ENCODE assay signal across 1 cellular context in the genomic region with DNA sequence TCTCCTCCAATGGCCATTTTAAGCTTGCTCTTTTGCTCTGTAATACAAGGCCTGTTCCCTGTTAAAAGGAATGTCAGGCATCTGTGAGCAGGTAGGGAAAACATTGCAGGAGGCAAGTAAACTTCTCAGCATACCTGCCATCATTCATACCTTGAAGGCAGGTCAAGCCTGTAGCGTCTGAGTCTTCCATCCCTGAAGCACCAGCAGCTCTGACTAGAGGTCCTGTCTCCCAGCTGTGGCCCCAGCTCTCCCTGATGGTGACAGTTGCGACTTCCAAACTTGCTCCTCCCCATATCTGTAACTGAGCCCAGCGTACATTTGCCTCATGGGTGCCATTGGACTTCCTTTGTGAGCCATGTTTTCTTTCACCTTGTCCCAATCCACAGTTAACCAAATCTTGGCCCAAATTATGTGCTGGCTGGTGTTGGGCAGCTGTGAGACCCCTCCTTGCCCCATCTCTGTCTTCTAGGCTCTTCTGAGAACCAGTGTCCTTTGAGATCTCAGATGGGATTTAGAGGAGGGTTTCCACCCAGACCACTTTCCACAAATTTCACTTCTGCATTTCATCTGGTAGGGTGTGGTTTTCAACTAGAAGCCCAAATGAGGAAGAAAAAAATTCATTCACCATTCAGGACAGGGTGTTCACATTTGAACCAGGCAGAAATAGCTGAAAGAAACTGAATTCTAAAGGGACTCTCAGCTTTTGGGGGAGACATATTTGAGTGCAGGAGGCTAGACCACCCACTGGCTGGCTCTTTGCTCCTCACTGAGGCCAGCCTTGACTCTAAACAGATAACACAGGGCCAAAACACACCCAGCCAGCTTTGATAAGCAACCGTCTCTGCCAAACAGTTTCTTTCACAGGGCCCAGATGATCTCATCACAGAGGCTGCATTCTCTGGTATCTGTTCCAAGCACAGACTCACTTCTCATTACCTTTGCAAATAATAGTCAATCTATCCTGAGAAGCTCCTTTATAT.
TF ChIP-seq lines count a peak whose summit lies in the region.

No MANE protein-coding gene starts in this region.

TF ChIP-seq in K562, 482 proteins besides CTCF, POLR2A, EP300 and RAD21 (continued from another document and continues in another):
- TF ChIP-seq ZBTB40 (IDR thresholded peaks at IDR 0.05) (no peak), ZBTB40 (CRISPR knock-in tag; IDR thresholded peaks at IDR 0.05) (no peak), TRIM24 (IDR thresholded peaks at IDR 0.05) (peak; percentile 80 to 89), NELFE (IDR thresholded peaks at IDR 0.05; ENCODE audit: insufficient read depth, insufficient read length) (no peak), GTF2B (IDR thresholded peaks at IDR 0.05; ENCODE audit: extremely low read depth, insufficient read length) (no peak), ELK1 (CRISPR knock-in tag; IDR thresholded peaks at IDR 0.05) (no peak), ZNF143 (CRISPR knock-in tag; IDR thresholded peaks at IDR 0.05) (no peak), ESRRB (CRISPR knock-in tag; IDR thresholded peaks at IDR 0.05; ENCODE audit: borderline replicate concordance) (no peak), TGIF2 (CRISPR knock-in tag; IDR thresholded peaks at IDR 0.05) (no peak), CHD7 (IDR thresholded peaks at IDR 0.05; ENCODE audit: low read depth, low read length) (no peak), JUN (IDR thresholded peaks at IDR 0.05; ENCODE audit: borderline replicate concordance, low read depth, low read length) (peak; percentile 76), JUN (CRISPR knock-in tag; IDR thresholded peaks at IDR 0.05; ENCODE audit: borderline replicate concordance) (no peak), FUS (optimal IDR thresholded peaks at IDR 0.05; ENCODE audit: low read depth, low read length) (no peak), POLR3A (IDR thresholded peaks at IDR 0.05; ENCODE audit: borderline replicate concordance, extremely low read depth, insufficient read depth, insufficient read length) (no peak), SRSF3 (IDR thresholded peaks at IDR 0.05; ENCODE audit: insufficient read depth, low read length) (no peak)
- TF ChIP-seq, protein P1, sequence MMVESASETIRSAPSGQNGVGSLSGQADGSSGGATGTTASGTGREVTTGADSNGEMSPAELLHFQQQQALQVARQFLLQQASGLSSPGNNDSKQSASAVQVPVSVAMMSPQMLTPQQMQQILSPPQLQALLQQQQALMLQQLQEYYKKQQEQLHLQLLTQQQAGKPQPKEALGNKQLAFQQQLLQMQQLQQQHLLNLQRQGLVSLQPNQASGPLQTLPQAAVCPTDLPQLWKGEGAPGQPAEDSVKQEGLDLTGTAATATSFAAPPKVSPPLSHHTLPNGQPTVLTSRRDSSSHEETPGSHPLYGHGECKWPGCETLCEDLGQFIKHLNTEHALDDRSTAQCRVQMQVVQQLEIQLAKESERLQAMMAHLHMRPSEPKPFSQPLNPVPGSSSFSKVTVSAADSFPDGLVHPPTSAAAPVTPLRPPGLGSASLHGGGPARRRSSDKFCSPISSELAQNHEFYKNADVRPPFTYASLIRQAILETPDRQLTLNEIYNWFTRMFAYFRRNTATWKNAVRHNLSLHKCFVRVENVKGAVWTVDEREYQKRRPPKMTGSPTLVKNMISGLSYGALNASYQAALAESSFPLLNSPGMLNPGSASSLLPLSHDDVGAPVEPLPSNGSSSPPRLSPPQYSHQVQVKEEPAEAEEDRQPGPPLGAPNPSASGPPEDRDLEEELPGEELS (CRISPR knock-in tag; IDR thresholded peaks at IDR 0.05; ENCODE audit: borderline replicate concordance), result no peak
